Comparison of ENCODE assay signal across 8 cellular contexts in the genomic region with DNA sequence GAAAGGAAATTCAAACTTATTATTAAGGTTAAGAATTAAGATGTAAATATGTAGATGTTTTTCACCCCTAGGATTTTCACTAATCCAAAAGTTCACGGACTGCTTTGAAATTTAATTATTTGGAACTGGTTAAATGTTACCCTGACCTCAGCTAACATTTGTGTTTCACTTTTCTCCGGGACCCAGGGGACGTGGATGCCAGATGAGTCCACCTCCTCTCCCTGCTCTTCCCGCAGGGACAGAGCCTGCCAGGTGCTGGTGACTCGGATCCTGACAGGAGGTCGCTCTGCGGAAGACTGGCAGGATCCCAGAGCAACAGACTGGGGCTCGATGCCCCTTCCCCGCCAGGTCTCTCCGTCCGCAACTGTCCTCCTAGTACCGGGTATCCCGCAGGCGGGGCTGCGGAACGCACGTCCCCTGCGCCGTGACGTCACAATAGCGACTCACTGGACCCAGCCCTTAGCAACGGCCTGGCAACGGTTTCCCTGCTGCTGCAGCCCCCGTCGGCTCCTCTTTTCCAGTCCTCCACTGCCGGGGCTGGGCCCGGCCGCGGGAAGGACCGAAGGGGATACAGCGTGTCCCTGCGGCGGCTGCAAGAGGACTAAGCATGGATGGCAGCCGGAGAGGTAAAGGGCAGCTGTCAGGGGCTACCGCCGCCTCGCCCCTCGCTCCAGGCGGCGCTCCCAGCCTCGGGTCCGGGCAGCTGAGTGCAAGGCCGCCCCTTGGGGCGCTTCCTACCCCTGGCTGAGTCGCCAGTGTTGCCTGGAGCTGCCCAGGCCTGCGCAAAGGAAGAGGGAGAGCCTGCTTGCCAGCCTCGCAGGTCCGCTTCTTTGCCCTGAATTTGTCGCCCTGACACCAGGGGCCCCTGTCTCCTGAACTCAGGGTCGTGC. TPM values are rescaled to one million over a fixed set of nuclear protein-coding genes. Genes with fewer than 3 reads are reported as not detected.
DNase-seq lines count a peak whose midpoint lies in the region; ATAC-seq, FAIRE-seq and TF ChIP-seq lines count a peak whose summit lies in the region.

A gene with protein sequence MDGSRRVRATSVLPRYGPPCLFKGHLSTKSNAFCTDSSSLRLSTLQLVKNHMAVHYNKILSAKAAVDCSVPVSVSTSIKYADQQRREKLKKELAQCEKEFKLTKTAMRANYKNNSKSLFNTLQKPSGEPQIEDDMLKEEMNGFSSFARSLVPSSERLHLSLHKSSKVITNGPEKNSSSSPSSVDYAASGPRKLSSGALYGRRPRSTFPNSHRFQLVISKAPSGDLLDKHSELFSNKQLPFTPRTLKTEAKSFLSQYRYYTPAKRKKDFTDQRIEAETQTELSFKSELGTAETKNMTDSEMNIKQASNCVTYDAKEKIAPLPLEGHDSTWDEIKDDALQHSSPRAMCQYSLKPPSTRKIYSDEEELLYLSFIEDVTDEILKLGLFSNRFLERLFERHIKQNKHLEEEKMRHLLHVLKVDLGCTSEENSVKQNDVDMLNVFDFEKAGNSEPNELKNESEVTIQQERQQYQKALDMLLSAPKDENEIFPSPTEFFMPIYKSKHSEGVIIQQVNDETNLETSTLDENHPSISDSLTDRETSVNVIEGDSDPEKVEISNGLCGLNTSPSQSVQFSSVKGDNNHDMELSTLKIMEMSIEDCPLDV (plus strand): TSS at position 446 of the 890 bp plus-strand sequence. CDS start 162 bp downstream, at position 608.

- H3K4me1 Mint-ChIP-seq in astrocyte (ENCODE audit: low read depth, unreplicated experiment) = peaks cover 3% of the 10 kb centered on the region

- H3K4me3 Mint-ChIP-seq in astrocyte (ENCODE audit: unreplicated experiment) = peak within 1 kb of the TSS; percentile 96

- TF ChIP-seq CTCF in astrocyte (IDR thresholded peaks at IDR 0.05; ENCODE audit: insufficient read depth, low read depth, low read length) (no peak), psoas muscle (IDR thresholded peaks at IDR 0.05) (no peak)

- intact Hi-C loops in right cardiac atrium (cut with DNase I) = loop anchor here in 1 of 4 donors (10.0 kb wide), 1 partner anchor 371 kb away; no protein-coding TSS in a partner anchor
- intact Hi-C loops in psoas muscle (cut with DNase I) = loop anchor here in 1 of 2 donors (10.0 kb wide), 1 partner anchor 391 kb away; the partner anchor contains the start of gene GALC

- FAIRE-seq in astrocyte (lab: Jason Lieb, UNC) = no peak

- WGBS in right cardiac atrium = under 1% methylated on average over 50 of the region's 50 CpGs
- WGBS in psoas muscle, 3 donors = 0% methylated on average over 25 to 50 of the region's 50 CpGs
- WGBS in urinary bladder = under 1% methylated on average over 50 of the region's 50 CpGs

- peak; percentile 79 for TF ChIP-seq POLR2A in GM15510 (IDR thresholded peaks at IDR 0.05; ENCODE audit: borderline replicate concordance, extremely low read depth, insufficient read length)

- peak within 1 kb of the TSS; percentile 100 for H2AFZ ChIP-seq in astrocyte (ENCODE audit: low read depth, low read length)

- H3K9ac ChIP-seq in astrocyte (ENCODE audit: low read length) = peak within 1 kb of the TSS; percentile 92

- H3K4me2 ChIP-seq in astrocyte (ENCODE audit: low read length) = peak within 1 kb of the TSS; percentile 94

- H4K20me1 ChIP-seq in astrocyte (ENCODE audit: insufficient read depth, low read length) = no peaks in the 10 kb centered on the region

- peak within 1 kb of the TSS; percentile 89 for H3K27ac Mint-ChIP-seq in astrocyte (ENCODE audit: unreplicated experiment)

- H3K79me2 ChIP-seq in astrocyte (ENCODE audit: insufficient read depth, low read length) = no peaks in the 10 kb centered on the region

- peaks cover 9% of the 10 kb centered on the region for H3K27me3 Mint-ChIP-seq in astrocyte (ENCODE audit: low read depth, unreplicated experiment)

- H3K27ac ChIP-seq in astrocyte (ENCODE audit: low read depth, low read length) (peak within 1 kb of the TSS; percentile 83), right cardiac atrium (ENCODE audit: low read length) (peak within 1 kb of the TSS; percentile 32), psoas muscle (peak within 1 kb of the TSS; percentile 71), urinary bladder (ENCODE audit: low read depth) (peak within 1 kb of the TSS; percentile 61)

- H3K4me1 ChIP-seq in astrocyte (ENCODE audit: insufficient read depth, low read length) (peaks cover 4% of the 10 kb centered on the region), right cardiac atrium (ENCODE audit: control insufficient read depth, insufficient read depth, low read length) (no peaks in the 10 kb centered on the region), psoas muscle (no peaks in the 10 kb centered on the region), urinary bladder (ENCODE audit: insufficient read depth) (peaks cover 2% of the 10 kb centered on the region)

- H3K9me3 Mint-ChIP-seq in astrocyte (ENCODE audit: unreplicated experiment) = no peaks in the 10 kb centered on the region

- DNase-seq in NCI-H1436 treated with DMSO at 0.1 percent for 48 hours (lab: John Stamatoyannopoulos, UW) (peak; percentile 38), T-helper 2 cell (peak; percentile 42 to 88 (median 67)), astrocyte (ENCODE audit: low read depth) (peak; percentile 85), right cardiac atrium (peak; percentile 97 to 98 (median 97)), psoas muscle (peak; percentile 93 to 95)

- peak within 1 kb of the TSS; percentile 99 for H3K4me3 ChIP-seq in astrocyte (ENCODE audit: insufficient read depth, low read depth, low read length)
- H3K4me3 ChIP-seq in right cardiac atrium (ENCODE audit: low read length) = peak within 1 kb of the TSS; percentile 62
- H3K4me3 ChIP-seq in psoas muscle = peak within 1 kb of the TSS; percentile 83
- peak within 1 kb of the TSS; percentile 65 for H3K4me3 ChIP-seq in urinary bladder (ENCODE audit: low read depth, low read length)

- H3K36me3 ChIP-seq in astrocyte (ENCODE audit: insufficient read depth, low read length) = no peaks in the 10 kb centered on the region
- no peaks in the 10 kb centered on the region for H3K36me3 ChIP-seq in psoas muscle (ENCODE audit: insufficient read depth in 1 of 2, low read depth in 1 of 2)
- no peaks in the 10 kb centered on the region for H3K36me3 ChIP-seq in urinary bladder (ENCODE audit: insufficient read depth)

- peak; percentile 100 for ATAC-seq in HG02852 (IDR thresholded peaks at IDR 0.05; ENCODE audit: unreplicated experiment)
- peak; percentile 100 for ATAC-seq in right cardiac atrium
- ATAC-seq in psoas muscle = peak; percentile 97 to 100 (median 99)

- H3K27me3 ChIP-seq in astrocyte (ENCODE audit: insufficient read depth, low read length) (peaks cover 2% of the 10 kb centered on the region), right cardiac atrium (ENCODE audit: control insufficient read depth, insufficient read depth) (no peaks in the 10 kb centered on the region), psoas muscle (ENCODE audit: insufficient read depth in 3 of 3, low read length in 2 of 3) (no peaks in the 10 kb centered on the region)

- no peaks in the 10 kb centered on the region for H3K36me3 Mint-ChIP-seq in astrocyte (ENCODE audit: low read depth, unreplicated experiment)

- H3K9me3 ChIP-seq in astrocyte (ENCODE audit: insufficient read depth, low read depth, low read length) = no peaks in the 10 kb centered on the region
- no peaks in the 10 kb centered on the region for H3K9me3 ChIP-seq in right cardiac atrium (ENCODE audit: control insufficient read depth, low read length)
- no peaks in the 10 kb centered on the region for H3K9me3 ChIP-seq in psoas muscle

RNA-seq across cellular contexts. Expression of the gene that starts here (rescaled TPM):
- total RNA-seq in astrocyte (5.9 and 6.5 TPM in 2 replicates), right cardiac atrium (10 to 100 TPM in 3 of 4 donors, 1 to 10 TPM in 1; 6.4 to 15.4 (median 13.7) TPM), psoas muscle (1 to 10 TPM; 3.3 to 9.7 (median 6.2) TPM), urinary bladder (46.8 TPM)
- polyA plus RNA-seq in right cardiac atrium (4.9 TPM), psoas muscle (1 to 10 TPM; 2.1 to 7.4 (median 4.8) TPM), urinary bladder (7.7 TPM)

Comparison
In these comparisons a context has a peak if more than half of its experiments do, and no peak if none do; other contexts are left out.
1. Peak in every context shown above with its lines: DNase-seq, ATAC-seq, H3K4me3 ChIP-seq and H3K27ac ChIP-seq.
2. DNase-seq: peak in every context shown above with its lines; median percentile 97 in right cardiac atrium; 94 in psoas muscle; 85 in astrocyte; 67 in T-helper 2 cell; 38 in NCI-H1436 treated with DMSO at 0.1 percent for 48 hours.
3. H3K27ac ChIP-seq: peak in every context shown above with its lines; median percentile 83 in astrocyte; 71 in psoas muscle; 61 in urinary bladder; 32 in right cardiac atrium.